18 cellular contexts compared by ENCODE assay signal in genomic region chr11:44327730-44328691, GRCh38. TPM values are rescaled to one million over a fixed set of nuclear protein-coding genes. Genes with fewer than 3 reads are reported as not detected.
A peak's percentile ranks its signal among the peaks of the same experiment; 100 is the strongest.
DNase-seq lines count a peak whose midpoint lies in the region; ATAC-seq and TF ChIP-seq lines count a peak whose summit lies in the region.
"Had no signal": no experiment of that assay in that cellular context is flagged by ENCODE, and none has a peak within 500 bp of the region (broad histone marks: within the 10 kb centered on the region; RNA-seq: fewer than 3 reads in every experiment).

No MANE protein-coding gene starts in this region.

- no TSS peak for BruUV-seq in HCT116 (replicated peaks; lab: Mats Ljungman, UMichigan)
- BruUV-seq in PC-3 (replicated peaks; lab: Mats Ljungman, UMichigan), result no TSS peak

- H3K27me3 ChIP-seq in HCT116 (ENCODE audit: insufficient read depth, low read length) (peaks cover 7% of the 10 kb centered on the region; the same call in 1 of the 2 replicates), PC-3 (ENCODE audit: low read length) (peaks cover 87% of the 10 kb centered on the region)
- H3K27me3 ChIP-seq in effector memory CD4-positive, alpha-beta T cell (replicated peaks; ENCODE audit: control insufficient read depth, insufficient read depth, low read length, poor library complexity, severe bottlenecking), result peaks cover 16% of the 10 kb centered on the region

- intact Hi-C loops in HCT116 (cut with micrococcal nuclease) (no loop called here), PC-3 (cut with micrococcal nuclease) (loop anchor here (5.0 kb wide), 1 partner anchor 186 kb away; no protein-coding TSS in a partner anchor)

- POLR2A ChIA-PET in HCT116 (lab: Charles Lee) (no interaction called here), PC-3 (lab: Charles Lee; ENCODE audit: unreplicated experiment) (no interaction called here)

- no peaks in the 10 kb centered on the region for H3F3A ChIP-seq in PC-3 (ENCODE audit: low read length, unreplicated experiment)

- H4K20me1 ChIP-seq in HCT116 (ENCODE audit: insufficient read depth), result no peaks in the 10 kb centered on the region
- no peaks in the 10 kb centered on the region for H4K20me1 ChIP-seq in PC-3 (ENCODE audit: low read length)

- peaks cover 11% of the 10 kb centered on the region for H3K27me3 Mint-ChIP-seq in endothelial cell (ENCODE audit: unreplicated experiment)

- TF ChIP-seq RAD21 in HCT116 (IDR thresholded peaks at IDR 0.05; ENCODE audit: low read depth), result no peak; the same call in 1 of the 2 replicates

- H3K4me3 Mint-ChIP-seq in endothelial cell (ENCODE audit: unreplicated experiment), result no peak overlapping the region
- H3K4me3 Mint-ChIP-seq: activated CD8-positive, alpha-beta T cell treated with anti-CD3 and anti-CD28 coated beads, Interleukin-2, amount 10 ng/mL, durations not matched to agents 7 days and 5 days; activated T-helper 17 cell treated with anti-CD3 and anti-CD28 coated beads, Interleukin-2, amount 50 U/mL, for 72 hours; CD4-positive, alpha-beta memory T cell; naive thymus-derived CD4-positive, alpha-beta T cell had no signal

- no peak overlapping the region for H3K27ac Mint-ChIP-seq in endothelial cell (ENCODE audit: unreplicated experiment)
- H3K27ac Mint-ChIP-seq: activated CD8-positive, alpha-beta T cell treated with anti-CD3 and anti-CD28 coated beads, Interleukin-2, amount 10 ng/mL, durations not matched to agents 7 days and 5 days; activated T-helper 17 cell treated with anti-CD3 and anti-CD28 coated beads, Interleukin-2, amount 50 U/mL, for 72 hours; CD4-positive, alpha-beta memory T cell; naive thymus-derived CD4-positive, alpha-beta T cell had no signal

- TF ChIP-seq POLR2A in HCT116 (IDR thresholded peaks at IDR 0.05; ENCODE audit: borderline replicate concordance, extremely low read depth, insufficient read depth, insufficient read length), result no peak

- no peaks in the 10 kb centered on the region for H3K4me1 ChIP-seq in HCT116 (ENCODE audit: control insufficient read depth in 1 of 2, insufficient read depth in 2 of 2, low read length in 2 of 2)
- H3K4me1 ChIP-seq in PC-3 (ENCODE audit: insufficient read depth, low read length), result no peaks in the 10 kb centered on the region
- no peaks in the 10 kb centered on the region for H3K4me1 ChIP-seq in effector memory CD4-positive, alpha-beta T cell (ENCODE audit: control insufficient read depth, insufficient read depth, low read length, poor library complexity, severe bottlenecking)

- no peak overlapping the region for H3K9ac ChIP-seq in HCT116 (ENCODE audit: low read length)
- H3K9ac ChIP-seq in PC-3 (ENCODE audit: low read length), result no peak overlapping the region

- CTCF ChIA-PET in HCT116 (lab: Charles Lee) (no interaction called here), PC-3 (lab: Charles Lee) (no interaction called here)

- H3K27ac ChIP-seq in HCT116 (ENCODE audit: low read depth, low read length) (no peak overlapping the region), PC-3 (ENCODE audit: low read length) (no peak overlapping the region)
- H3K27ac ChIP-seq in effector memory CD4-positive, alpha-beta T cell (ENCODE audit: insufficient read depth, low read length, poor library complexity, severe bottlenecking), result no peak overlapping the region
- H3K27ac ChIP-seq: dorsolateral prefrontal cortex, thoracic aorta had no signal

- RAD21 ChIA-PET in HCT116 (lab: Charles Lee; ENCODE audit: low non-redundant PET in 1 of 2, low total read pairs in 2 of 2, uncharacterized antibody in 2 of 2, unreplicated experiment in 2 of 2), result no interaction called here

- no peaks in the 10 kb centered on the region for H3K9me3 Mint-ChIP-seq in endothelial cell (ENCODE audit: unreplicated experiment)
- H3K9me3 Mint-ChIP-seq: activated T-helper 17 cell treated with anti-CD3 and anti-CD28 coated beads, Interleukin-2, amount 50 U/mL, for 72 hours had no signal

- H3K4me3 ChIP-seq in AG09309 (ENCODE audit: control insufficient read depth, low read depth, low read length), result no peak overlapping the region
- H3K4me3 ChIP-seq in HCT116 (replicated peaks in 1 of 2; ENCODE audit: low read depth in 1 of 2, low read length in 2 of 2), result no peak overlapping the region
- no peak overlapping the region for H3K4me3 ChIP-seq in PC-3 (ENCODE audit: low read length)
- no peak overlapping the region for H3K4me3 ChIP-seq in fibroblast of villous mesenchyme (ENCODE audit: low read depth, low read length)
- no peak overlapping the region for H3K4me3 ChIP-seq in effector memory CD4-positive, alpha-beta T cell (ENCODE audit: insufficient read depth, low read depth, low read length, poor library complexity, severe bottlenecking)
- H3K4me3 ChIP-seq: dorsolateral prefrontal cortex, thoracic aorta had no signal

- H3K36me3 ChIP-seq in HCT116 (ENCODE audit: control insufficient read depth in 1 of 2, insufficient read depth in 2 of 2, low read length in 2 of 2) (no peaks in the 10 kb centered on the region), PC-3 (ENCODE audit: low read depth, low read length) (no peaks in the 10 kb centered on the region)
- H3K36me3 ChIP-seq in effector memory CD4-positive, alpha-beta T cell (ENCODE audit: control insufficient read depth, insufficient read depth, low read length), result no peaks in the 10 kb centered on the region
- H3K36me3 ChIP-seq: thoracic aorta had no signal

- H3K9me2 ChIP-seq in HCT116 (ENCODE audit: insufficient read depth) (no peaks in the 10 kb centered on the region), PC-3 (replicated peaks; ENCODE audit: low read length) (no peaks in the 10 kb centered on the region)

- no peaks in the 10 kb centered on the region for H3K36me3 Mint-ChIP-seq in endothelial cell (ENCODE audit: low read depth, unreplicated experiment)
- H3K36me3 Mint-ChIP-seq: CD4-positive, alpha-beta memory T cell; naive thymus-derived CD4-positive, alpha-beta T cell had no signal

- H3K79me2 ChIP-seq in HCT116 (ENCODE audit: insufficient read depth, low read length) (no peaks in the 10 kb centered on the region), PC-3 (ENCODE audit: low read length) (no peaks in the 10 kb centered on the region)

- H3K9me3 ChIP-seq in HCT116 (ENCODE audit: control insufficient read depth in 1 of 2, insufficient read depth in 1 of 2, low read depth in 1 of 2, low read length in 2 of 2), result no peaks in the 10 kb centered on the region
- no peaks in the 10 kb centered on the region for H3K9me3 ChIP-seq in PC-3 (ENCODE audit: low read length)
- H3K9me3 ChIP-seq in effector memory CD4-positive, alpha-beta T cell (ENCODE audit: control insufficient read depth, low read length), result no peaks in the 10 kb centered on the region
- H3K9me3 ChIP-seq: thoracic aorta had no signal

- ATAC-seq in HCT116, result 0 out of 2 replicates have a peak, but pooled peaks have one; percentile 37
- 0 out of 2 replicates have a peak, but pooled peaks have one; percentile 31 for ATAC-seq in PC-3
- ATAC-seq: activated CD8-positive, alpha-beta T cell treated with anti-CD3 and anti-CD28 coated beads, Interleukin-2, amount 10 ng/mL, durations not matched to agents 7 days and 5 days; activated T-helper 17 cell treated with anti-CD3 and anti-CD28 coated beads, Interleukin-2, amount 50 U/mL, for 72 hours; naive thymus-derived CD4-positive, alpha-beta T cell had no signal

- TF ChIP-seq CTCF in AG09309 (IDR thresholded peaks at IDR 0.05; ENCODE audit: control insufficient read depth, insufficient read depth, low read depth, low read length, missing control alignments) (peak; percentile 30), HCT116 (IDR thresholded peaks at IDR 0.05 in 2 of 3, conservative IDR thresholded peaks at IDR 0.05 in 1 of 3; ENCODE audit: borderline replicate concordance in 1 of 3, insufficient read depth in 1 of 3, low read depth in 2 of 3, low read length in 2 of 3) (peak in 1 of 3 experiments; percentile 29; a peak in 1 of 6 replicates), PC-3 (conservative IDR thresholded peaks at IDR 0.05; ENCODE audit: low read depth, low read length) (no peak; the same call in 1 of the 2 replicates), fibroblast of villous mesenchyme (IDR thresholded peaks at IDR 0.05; ENCODE audit: insufficient read depth, low read depth, low read length) (peak; percentile 20), endothelial cell (IDR thresholded peaks at IDR 0.05; ENCODE audit: unreplicated experiment) (no peak)

- H3K4me1 Mint-ChIP-seq in endothelial cell (ENCODE audit: unreplicated experiment), result no peaks in the 10 kb centered on the region
- H3K4me1 Mint-ChIP-seq: activated T-helper 17 cell treated with anti-CD3 and anti-CD28 coated beads, Interleukin-2, amount 50 U/mL, for 72 hours; CD4-positive, alpha-beta memory T cell had no signal

- H3K4me2 ChIP-seq in HCT116 (ENCODE audit: low read length), result no peak overlapping the region
- H3K4me2 ChIP-seq in PC-3 (ENCODE audit: low read length), result no peak overlapping the region

- H2AFZ ChIP-seq in HCT116 (ENCODE audit: low read depth, low read length, poor library complexity, severe bottlenecking) (no peak overlapping the region), PC-3 (ENCODE audit: low read length) (no peak overlapping the region)

- DNase-seq in AG09309 (ENCODE audit: low read depth), result no peak
- DNase-seq in HCT116 (ENCODE audit: low read depth, low spot score), result no peak
- no peak for DNase-seq in PC-3
- DNase-seq in fibroblast of villous mesenchyme (ENCODE audit: low read depth), result no peak
- no peak for DNase-seq in effector memory CD4-positive, alpha-beta T cell
- DNase-seq in endothelial cell (ENCODE audit: low spot score), result no peak
- DNase-seq in midbrain (lab: John Stamatoyannopoulos, UW), result no peak
- DNase-seq in SW480 (ENCODE audit: low spot score), result no peak
- DNase-seq: activated CD8-positive, alpha-beta T cell treated with anti-CD3 and anti-CD28 coated beads, Interleukin-2, amount 10 ng/mL, durations not matched to agents 7 days and 5 days; amygdala; CD4-positive, alpha-beta memory T cell; naive thymus-derived CD4-positive, alpha-beta T cell; stimulated activated CD4-positive, alpha-beta T cell treated with anti-CD3 and anti-CD28 coated beads, Interleukin-1b, Interleukin-23, amount 100 ng/mL, for 48 hours had no signal

TF ChIP-seq in HCT116, 20 proteins besides CTCF, POLR2A, EP300 and RAD21 (continues in another document):
- no peak for TF ChIP-seq JUND (IDR thresholded peaks at IDR 0.05)

RNA-seq across cellular contexts. Expression of gene ALX4, which starts 18.1 kb away (rescaled TPM):
- total RNA-seq in HCT116 (2021; ENCODE audit: unreplicated experiment) (not detected), PC-3 (2014; rRNA removed) (not detected in 2 replicates), fibroblast of villous mesenchyme (not detected in 2 replicates), endothelial cell (ENCODE audit: unreplicated experiment) (not detected)
- 0.04 and 0.09 TPM in 2 replicates for polyA plus RNA-seq in HCT116 (2012)
- total RNA-seq: activated CD8-positive, alpha-beta T cell treated with anti-CD3 and anti-CD28 coated beads, Interleukin-2, amount 10 ng/mL, durations not matched to agents 7 days and 5 days; activated T-helper 17 cell treated with anti-CD3 and anti-CD28 coated beads, Interleukin-2, amount 50 U/mL, for 72 hours; CD4-positive, alpha-beta memory T cell; MCF 10A; naive thymus-derived CD4-positive, alpha-beta T cell; renal cortical epithelial cell; thoracic aorta had no signal
- polyA plus RNA-seq: CD4-positive, alpha-beta memory T cell had no signal

Comparison
In these comparisons a context has a peak if more than half of its experiments do, and no peak if none do; other contexts are left out.
1. CTCF ChIP-seq: peak in AG09309 (single experiment) and fibroblast of villous mesenchyme (single experiment); none in PC-3 (single experiment) and endothelial cell (single experiment).